In genomic region chr5:69075522-69076169, GRCh38 we compare ENCODE assay signal across 1 cellular context.
TF ChIP-seq lines count a peak whose summit lies in the region.

No MANE protein-coding gene starts in this region.

TF ChIP-seq in H1, 55 proteins besides CTCF, POLR2A, EP300 and RAD21:
- TF ChIP-seq POU5F1 (IDR thresholded peaks at IDR 0.05; ENCODE audit: low read depth, low read length) (no peak), HDAC6 (IDR thresholded peaks at IDR 0.05; ENCODE audit: low read depth, low read length) (no peak), ZNF274 (IDR thresholded peaks at IDR 0.05; ENCODE audit: borderline replicate concordance, extremely low read depth, low read length) (no peak), RNF2 (IDR thresholded peaks at IDR 0.05; ENCODE audit: borderline replicate concordance, low read depth, low read length, missing control alignments, poor library complexity, severe bottlenecking) (no peak), GTF2F1 (IDR thresholded peaks at IDR 0.05; ENCODE audit: borderline replicate concordance, low read depth, low read length) (no peak), NANOG (IDR thresholded peaks at IDR 0.05; ENCODE audit: insufficient read depth, low read depth, low read length, poor library complexity, severe bottlenecking) (no peak), KDM5A (IDR thresholded peaks at IDR 0.05; ENCODE audit: low read length) (no peak)
